ENCODE assay signal across 8 cellular contexts in genomic region chr15:56052389-56053045, GRCh38. TPM values are rescaled to one million over a fixed set of nuclear protein-coding genes. Genes with fewer than 3 reads are reported as not detected.
DNase-seq lines count a peak whose midpoint lies in the region; ATAC-seq and TF ChIP-seq lines count a peak whose summit lies in the region.

No MANE protein-coding gene starts in this region.

- H3K79me1 ChIP-seq in IMR-90 (ENCODE audit: low read depth in 1 of 2, low read length in 2 of 2): no peaks in the 10 kb centered on the region
- H3K79me1 ChIP-seq in neuronal stem cell (ENCODE audit: low read depth, low read length): no peaks in the 10 kb centered on the region

- H3K4ac ChIP-seq in IMR-90 (ENCODE audit: low read depth, low read length) (no peak overlapping the region), neuronal stem cell (ENCODE audit: low read length) (no peak overlapping the region)

- POLR2A ChIA-PET in IMR-90 (lab: Charles Lee; ENCODE audit: unreplicated experiment): no interaction called here

- H3K18ac ChIP-seq in IMR-90 (ENCODE audit: low read depth, low read length): no peak overlapping the region
- no peak overlapping the region for H3K18ac ChIP-seq in neuronal stem cell (ENCODE audit: low read length)

- no peak overlapping the region for H3K56ac ChIP-seq in IMR-90 (ENCODE audit: extremely low read depth, insufficient read depth, low read length)

- H3K27me3 ChIP-seq in IMR-90 (ENCODE audit: control insufficient read depth, insufficient read depth, low read length) (no peaks in the 10 kb centered on the region), esophagus muscularis mucosa (no peaks in the 10 kb centered on the region), neuronal stem cell (ENCODE audit: control insufficient read depth in 3 of 3, insufficient read depth in 3 of 3, low read depth in 1 of 3, low read length in 3 of 3) (no peaks in the 10 kb centered on the region)

- H2AK9ac ChIP-seq in IMR-90 (replicated peaks; ENCODE audit: low read depth, low read length, poor library complexity): no peak overlapping the region

- intact Hi-C loops in IMR-90 (cut with micrococcal nuclease): loop anchor here (2.0 kb wide), 3 partner anchors 60 to 404 kb away; partner anchors contain the start of gene NEDD4
- intact Hi-C loops in esophagus muscularis mucosa (cut with DNase I): loop anchor here (5.0 kb wide), 2 partner anchors 60 to 405 kb away; partner anchors contain the start of gene NEDD4

- TF ChIP-seq CTCF in GM12875 (IDR thresholded peaks at IDR 0.05; ENCODE audit: borderline replicate concordance, insufficient read depth, low read depth, low read length) (peak; percentile 59), IMR-90 (conservative IDR thresholded peaks at IDR 0.05; ENCODE audit: low read depth, low read length) (peak; percentile 74), esophagus muscularis mucosa (IDR thresholded peaks at IDR 0.05) (peak; percentile 76 to 85 (median 81))

- H3K23ac ChIP-seq in IMR-90 (ENCODE audit: low read depth, low read length): no peak overlapping the region
- no peak overlapping the region for H3K23ac ChIP-seq in neuronal stem cell (ENCODE audit: low read depth, low read length, poor library complexity)

- H2AK5ac ChIP-seq in IMR-90 (ENCODE audit: low read depth, low read length) (no peak overlapping the region), neuronal stem cell (ENCODE audit: low read depth, low read length) (no peak overlapping the region)

- H3K27ac ChIP-seq in IMR-90 (ENCODE audit: insufficient read depth, low read length) (no peak overlapping the region), esophagus muscularis mucosa (replicated peaks in 1 of 4) (no peak overlapping the region), neuronal stem cell (replicated peaks; ENCODE audit: low read length) (no peak overlapping the region)

- H3K9ac ChIP-seq in IMR-90 (ENCODE audit: low read depth, low read length): no peak overlapping the region
- no peak overlapping the region for H3K9ac ChIP-seq in neuronal stem cell (ENCODE audit: low read depth, low read length, poor library complexity)

- H3K36me3 ChIP-seq in IMR-90 (ENCODE audit: control insufficient read depth, insufficient read depth, low read length) (no peaks in the 10 kb centered on the region), esophagus muscularis mucosa (no peaks in the 10 kb centered on the region), neuronal stem cell (replicated peaks in 1 of 2; ENCODE audit: control insufficient read depth in 2 of 2, insufficient read depth in 2 of 2, low read length in 2 of 2) (no peaks in the 10 kb centered on the region)

- DNase-seq in AML-193 (lab: John Stamatoyannopoulos, UW) (peak; percentile 66 to 68), IMR-90 (peak; percentile 68), esophagus muscularis mucosa (ENCODE audit: extremely low spot score) (no peak), neuronal stem cell (ENCODE audit: low spot score) (no peak), NCI-H187 treated with DMSO at 0.1 percent for 48 hours (lab: John Stamatoyannopoulos, UW) (no peak)

- H2AFZ ChIP-seq in IMR-90 (replicated peaks; ENCODE audit: low read length, poor library complexity): no peak overlapping the region
- H2AFZ ChIP-seq in neuronal stem cell (ENCODE audit: low read length): peak overlapping the region; percentile 74

- no TSS peak for BruUV-seq in IMR-90 (replicated peaks; lab: Mats Ljungman, UMichigan)

- H4K91ac ChIP-seq in IMR-90 (ENCODE audit: insufficient read depth, low read depth, low read length) (no peak overlapping the region), neuronal stem cell (ENCODE audit: low read depth, low read length, poor library complexity) (no peak overlapping the region)

- H2BK120ac ChIP-seq in IMR-90 (ENCODE audit: low read depth, low read length) (no peak overlapping the region), neuronal stem cell (ENCODE audit: low read depth, low read length) (no peak overlapping the region)

- TF ChIP-seq POLR2A in IMR-90 (IDR thresholded peaks at IDR 0.05; ENCODE audit: low read depth, low read length): no peak
- TF ChIP-seq POLR2A in esophagus muscularis mucosa (IDR thresholded peaks at IDR 0.05; ENCODE audit: low read depth): no peak

- H3K4me3 ChIP-seq in GM12875 (ENCODE audit: low read depth, low read length) (no peak overlapping the region), IMR-90 (ENCODE audit: insufficient read depth, low read depth, low read length) (no peak overlapping the region), esophagus muscularis mucosa (no peak overlapping the region), neuronal stem cell (ENCODE audit: low read length in 2 of 2) (no peak overlapping the region)

- peaks cover 6% of the 10 kb centered on the region; the same call in 1 of the 2 replicates for H3K9me1 ChIP-seq in IMR-90 (ENCODE audit: insufficient read depth, low read length)

- TF ChIP-seq RAD21 in IMR-90 (IDR thresholded peaks at IDR 0.05; ENCODE audit: low read length): peak; percentile 71

- H2BK20ac ChIP-seq in IMR-90 (ENCODE audit: low read depth, low read length): no peak overlapping the region

- in situ Hi-C loops in IMR-90 (cut with MboI; ENCODE audit: low sequenced_read_pairs): loop anchor here (10.0 kb wide), 1 partner anchor 398 kb away; no protein-coding TSS in a partner anchor

- ATAC-seq in IMR-90 (ENCODE audit: low read depth): peak; percentile 90
- ATAC-seq in SK-N-SH treated with all-trans-retinoic acid at 6 μM for 48 hours: peak; percentile 90
- no peak for ATAC-seq in GM19324 (IDR thresholded peaks at IDR 0.05; ENCODE audit: low FRiP score, unreplicated experiment)

- no peak for TF ChIP-seq EP300 in esophagus muscularis mucosa (IDR thresholded peaks at IDR 0.05)

- no peak overlapping the region for H3K4me2 ChIP-seq in IMR-90 (ENCODE audit: low read depth, low read length)
- no peak overlapping the region for H3K4me2 ChIP-seq in neuronal stem cell (ENCODE audit: insufficient read depth, low read length, poor library complexity, severe bottlenecking)

- H3K4me1 ChIP-seq in IMR-90 (ENCODE audit: control insufficient read depth, insufficient read depth, low read length) (peaks cover 7% of the 10 kb centered on the region), esophagus muscularis mucosa (peaks cover 0 to 5% (median 2%) of the 10 kb centered on the region in 4 donors), neuronal stem cell (ENCODE audit: control insufficient read depth in 2 of 2, insufficient read depth in 1 of 2, low read depth in 1 of 2, low read length in 2 of 2) (peaks cover 0 to 5% of the 10 kb centered on the region in 2 donors)

- no peaks in the 10 kb centered on the region for H4K20me1 ChIP-seq in IMR-90 (ENCODE audit: insufficient read depth, low read length)

- H4K8ac ChIP-seq in IMR-90 (ENCODE audit: low read depth in 2 of 2, low read length in 2 of 2): no peak overlapping the region
- no peak overlapping the region for H4K8ac ChIP-seq in neuronal stem cell (ENCODE audit: low read depth, low read length)

- dilution Hi-C loops in IMR-90 (cut with HindIII; ENCODE audit: low sequenced_read_pairs, unreplicated experiment): no loop called here

- no peak overlapping the region for H2BK12ac ChIP-seq in neuronal stem cell (ENCODE audit: low read length)

- H3K14ac ChIP-seq in IMR-90 (replicated peaks; ENCODE audit: low read depth, low read length) (no peak overlapping the region), neuronal stem cell (ENCODE audit: low read length) (no peak overlapping the region)

- H2BK5ac ChIP-seq in IMR-90 (ENCODE audit: low read depth, low read length, poor library complexity, severe bottlenecking): no peak overlapping the region
- no peak overlapping the region for H2BK5ac ChIP-seq in neuronal stem cell (ENCODE audit: low read length)

- H2BK15ac ChIP-seq in IMR-90 (ENCODE audit: low read depth, low read length): no peak overlapping the region; the same call in 2 of the 3 replicates
- H2BK15ac ChIP-seq in neuronal stem cell (ENCODE audit: low read length): no peak overlapping the region

- CTCF ChIA-PET in IMR-90 (lab: Yijun Ruan, JAX): interaction anchor here (0.6 to 0.7 kb wide), 2 partner anchors 26 to 212 kb away, joined by 3 read pairs; no protein-coding TSS in a partner anchor

- no CpG with 5 or more reads among the region's 2 CpGs for WGBS in IMR-90 (ENCODE audit: extremely low coverage in 2 of 2, insufficient read length in 1 of 2), 2 experiments
- WGBS in esophagus muscularis mucosa: 15% methylated on average over 2 of the region's 2 CpGs
- no CpG with 5 or more reads among the region's 2 CpGs for WGBS in neuronal stem cell (ENCODE audit: extremely low coverage in 2 of 2, insufficient read length in 2 of 2, insufficient replicate concordance in 1 of 2), 2 donors

- no peak overlapping the region for H4K5ac ChIP-seq in IMR-90 (ENCODE audit: low read depth, low read length)

- no peaks in the 10 kb centered on the region for H3K9me3 ChIP-seq in IMR-90 (ENCODE audit: control insufficient read depth, insufficient read depth, low read length)
- no peaks in the 10 kb centered on the region for H3K9me3 ChIP-seq in esophagus muscularis mucosa
- peaks cover 2 to 5% of the 10 kb centered on the region in 2 donors for H3K9me3 ChIP-seq in neuronal stem cell (replicated peaks in 1 of 2; ENCODE audit: control insufficient read depth in 2 of 2, insufficient read depth in 1 of 2, low read depth in 1 of 2, low read length in 2 of 2)

TF ChIP-seq in IMR-90, 13 proteins besides CTCF, POLR2A, EP300 and RAD21:
- TF ChIP-seq SMC3 (IDR thresholded peaks at IDR 0.05; ENCODE audit: low read depth, low read length): peak; percentile 75
- no peak for TF ChIP-seq CEBPB (IDR thresholded peaks at IDR 0.05; ENCODE audit: low read depth, low read length)
TF ChIP-seq in IMR-90: peak in this region for 1.

TF ChIP-seq in SK-N-SH treated with all-trans-retinoic acid at 6 μM for 48 hours, 23 proteins besides CTCF, POLR2A, EP300 and RAD21 (continues in another document):
- no peak for TF ChIP-seq ZFP30 (CRISPR knock-in tag; IDR thresholded peaks at IDR 0.05)
- no peak for TF ChIP-seq ISL1 (CRISPR knock-in tag; IDR thresholded peaks at IDR 0.05)
- no peak for TF ChIP-seq ESRRG (CRISPR knock-in tag; IDR thresholded peaks at IDR 0.05)
- TF ChIP-seq PPARA (CRISPR knock-in tag; IDR thresholded peaks at IDR 0.05; ENCODE audit: borderline replicate concordance): no peak
- no peak for TF ChIP-seq BACH2 (CRISPR knock-in tag; IDR thresholded peaks at IDR 0.05; ENCODE audit: borderline replicate concordance)

RNA-seq across cellular contexts. Expression of gene NEDD4, which starts 59.1 kb away (rescaled TPM):
- 80.7 and 106 TPM in 2 replicates for total RNA-seq in IMR-90 (2012; rRNA removed)
- polyA plus RNA-seq in IMR-90 (2012; rRNA removed): 24.6 and 27.4 TPM in 2 replicates
- polyA plus RNA-seq in IMR-90 (2012; cell fraction: cytosol; rRNA removed): 5.2 and 6.1 TPM in 2 replicates
- 4.6 and 39.1 TPM in 2 replicates for polyA plus RNA-seq in IMR-90 (2012; cell fraction: nucleus; rRNA removed; ENCODE audit: low replicate concordance)
- total RNA-seq in esophagus muscularis mucosa: 10 to 100 TPM; 19.2 to 35.1 (median 23.1) TPM
- polyA plus RNA-seq in neuronal stem cell (2013, experiment 1 of 2): 3.5 TPM
- polyA plus RNA-seq in neuronal stem cell (2013, experiment 2 of 2): 3.9 TPM

Comparison
In these comparisons a context has a peak if more than half of its experiments do, and no peak if none do; other contexts are left out.
1. DNase-seq: peak in AML-193 (2 of 2) and IMR-90 (single experiment); none in esophagus muscularis mucosa (single experiment), neuronal stem cell (single experiment) and NCI-H187 treated with DMSO at 0.1 percent for 48 hours (single experiment).
2. Peak in every context shown above with its lines, with median percentiles within 50 percentile points of each other: CTCF ChIP-seq.